Comparison of ENCODE assay signal across 8 cellular contexts in the genomic region with DNA sequence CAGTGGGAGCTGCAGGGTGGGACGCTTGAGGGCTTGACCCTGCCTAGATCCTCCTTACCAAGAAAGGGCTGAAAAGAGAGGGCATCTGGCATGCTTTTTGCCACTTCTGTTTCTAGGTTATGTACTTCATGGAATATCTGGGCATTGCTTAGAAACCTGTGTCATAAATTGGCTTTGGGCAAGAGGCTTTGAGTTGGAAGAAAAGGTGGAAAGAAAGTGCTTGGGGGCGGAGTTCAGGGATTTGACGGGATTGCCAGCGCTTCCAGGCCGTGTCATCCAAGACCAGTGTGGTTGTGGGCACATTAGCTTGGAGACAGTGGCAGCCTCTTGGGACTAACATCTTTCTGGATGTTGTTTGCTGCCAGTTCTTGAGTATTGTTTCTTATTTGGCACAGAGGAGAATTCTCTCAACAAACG. TPM values are rescaled to one million over a fixed set of nuclear protein-coding genes. Genes with fewer than 3 reads are reported as not detected.
DNase-seq lines count a peak whose midpoint lies in the region; ATAC-seq and TF ChIP-seq lines count a peak whose summit lies in the region.

No MANE protein-coding gene starts in this region.

- H3K27ac ChIP-seq in thoracic aorta = peak overlapping the region in 1 of 2 donors; percentile 68

- no peaks in the 10 kb centered on the region for H3K36me3 ChIP-seq in thoracic aorta

- no peaks in the 10 kb centered on the region for H3K9me3 ChIP-seq in thoracic aorta

- TF ChIP-seq CTCF in thoracic aorta (IDR thresholded peaks at IDR 0.05) = no peak

- peak; percentile 49 for DNase-seq in AG20443 (ENCODE audit: low spot score)
- peak; percentile 9 for DNase-seq in HS-5 (ENCODE audit: low read depth)
- DNase-seq in amniotic epithelial cell (ENCODE audit: low read depth) = peak; percentile 19
- no peak for DNase-seq in left lobe of liver (ENCODE audit: low spot score)
- DNase-seq in thoracic aorta (ENCODE audit: low spot score) = no peak
- DNase-seq in SKM-1 treated with dmso at 0.1 percent for 144 hours (lab: John Stamatoyannopoulos, UW; ENCODE audit: unreplicated experiment) = no peak
- no peak for DNase-seq in activated CD4-positive, alpha-beta T cell treated with anti-CD3 and anti-CD28 coated beads, Interleukin-2, amount 50 U/mL, for 48 hours

- ATAC-seq in left lobe of liver (peak; percentile 2), thoracic aorta (ENCODE audit: insufficient number of reproducible peaks, low FRiP score, low read depth) (no peak), GM18502 (IDR thresholded peaks at IDR 0.05; ENCODE audit: poor library complexity, unreplicated experiment) (no peak)

- H3K4me3 ChIP-seq in thoracic aorta = peak overlapping the region; percentile 98

- no peaks in the 10 kb centered on the region for H3K27me3 ChIP-seq in thoracic aorta (replicated peaks; ENCODE audit: insufficient read depth)

- H3K4me1 ChIP-seq in thoracic aorta (ENCODE audit: control insufficient read depth in 1 of 2, low read depth in 2 of 2) = peaks cover 8 to 11% of the 10 kb centered on the region in 2 donors

RNA-seq across cellular contexts. Expression of gene ZNF862, which starts 0.8 kb away (rescaled TPM):
- total RNA-seq in left lobe of liver (10.5 TPM), thoracic aorta (10 to 100 TPM; 11.4 to 17.3 TPM)

RNA-seq across cellular contexts. Expression of gene ATP6V0E2, which starts 34.8 kb away (rescaled TPM):
- 99.4 TPM for total RNA-seq in left lobe of liver
- 10 to 100 TPM in 1 of 2 donors, 1 to 10 TPM in 1; 6.3 to 58.2 TPM for total RNA-seq in thoracic aorta

Comparison
In these comparisons a context has a peak if more than half of its experiments do, and no peak if none do; other contexts are left out.
1. DNase-seq: peak in AG20443 (single experiment), HS-5 (single experiment) and amniotic epithelial cell (single experiment); none in left lobe of liver (single experiment), thoracic aorta (single experiment), SKM-1 treated with dmso at 0.1 percent for 144 hours (single experiment) and activated CD4-positive, alpha-beta T cell treated with anti-CD3 and anti-CD28 coated beads, Interleukin-2, amount 50 U/mL, for 48 hours (0 of 2).